ENCODE assay signal across 8 cellular contexts in genomic region chr12:6534914-6535696, GRCh38. TPM values are rescaled to one million over a fixed set of nuclear protein-coding genes. Genes with fewer than 3 reads are reported as not detected.
A peak's percentile ranks its signal among the peaks of the same experiment; 100 is the strongest.
DNase-seq lines count a peak whose midpoint lies in the region; ATAC-seq and TF ChIP-seq lines count a peak whose summit lies in the region.

No MANE protein-coding gene starts in this region.

- peaks cover 35% of the 10 kb centered on the region for H3K79me1 ChIP-seq in trophoblast cell (ENCODE audit: low read length)

- H2AK5ac ChIP-seq in trophoblast cell (ENCODE audit: low read length): peak overlapping the region; percentile 39

- H3K9me3 ChIP-seq in trophoblast cell (ENCODE audit: insufficient read depth, low read depth, low read length) (peaks cover 1% of the 10 kb centered on the region), upper lobe of left lung (no peaks in the 10 kb centered on the region)

- WGBS in trophoblast cell (ENCODE audit: extremely low coverage, insufficient coverage, insufficient read length): no CpG with 5 or more reads among the region's 55 CpGs
- WGBS in upper lobe of left lung, 2 donors: 0 to 1% methylated on average over 26 to 40 of the region's 55 CpGs

- peak overlapping the region; percentile 63 for H4K8ac ChIP-seq in trophoblast cell (ENCODE audit: low read depth, low read length)

- H4K12ac ChIP-seq in trophoblast cell (ENCODE audit: low read depth, low read length): peak overlapping the region; percentile 23

- peaks cover 16 to 28% of the 10 kb centered on the region in 2 experiments for H3K4me1 ChIP-seq in trophoblast cell (ENCODE audit: control insufficient read depth in 1 of 2, insufficient read depth in 2 of 2, low read length in 2 of 2)
- H3K4me1 ChIP-seq in upper lobe of left lung: peaks cover 43 to 61% (median 57%) of the 10 kb centered on the region in 4 donors

- H2AFZ ChIP-seq in trophoblast cell (ENCODE audit: insufficient read depth, low read length, poor library complexity): no peak overlapping the region

- peak in 1 of 4 donors; percentile 55 for TF ChIP-seq EP300 in upper lobe of left lung (IDR thresholded peaks at IDR 0.05)

- H3K4me3 ChIP-seq in AG09309 (ENCODE audit: control insufficient read depth, low read depth, low read length) (peak overlapping the region; percentile 99), trophoblast cell (ENCODE audit: low read depth, low read length) (peak overlapping the region; percentile 96), upper lobe of left lung (peak overlapping the region; percentile 66 to 98 (median 86))

- DNase-seq in AG09309 (ENCODE audit: low read depth): no peak
- peak; percentile 73 for DNase-seq in KBM-7
- peak; percentile 43 for DNase-seq in activated naive CD8-positive, alpha-beta T cell treated with anti-CD3 and anti-CD28 coated beads, Interleukin-2, amount 50 U/mL, for 16 hours (ENCODE audit: low read depth, low spot score)
- peak; percentile 95 for DNase-seq in cardiac septum (ENCODE audit: low spot score)
- DNase-seq in trophoblast cell: peak; percentile 78 to 80
- DNase-seq in upper lobe of left lung: peak; percentile 91 to 93

- ATAC-seq in GM19023 (IDR thresholded peaks at IDR 0.05; ENCODE audit: unreplicated experiment): peak; percentile 4
- ATAC-seq in SK-N-SH treated with all-trans-retinoic acid at 6 μM for 48 hours: peak; percentile 0
- ATAC-seq in upper lobe of left lung (ENCODE audit: low FRiP score in 2 of 2): peak; percentile 67 to 72

- peak overlapping the region; percentile 95 for H3K4ac ChIP-seq in trophoblast cell (ENCODE audit: low read depth, low read length)

- intact Hi-C loops in cardiac septum (cut with DNase I): loop anchor here (2.0 to 5.0 kb wide), 3 partner anchors 42 to 198 kb away; partner anchors contain the start of genes MRPL51 and VAMP1

- TF ChIP-seq POLR2A in upper lobe of left lung (IDR thresholded peaks at IDR 0.05): peak in 1 of 4 donors; percentile 21

- peak overlapping the region; percentile 7 for H2BK12ac ChIP-seq in trophoblast cell (ENCODE audit: low read length)

- peak overlapping the region; percentile 93 for H3K27ac ChIP-seq in trophoblast cell (ENCODE audit: low read depth, low read length)
- peak overlapping the region; percentile 93 to 99 (median 97) for H3K27ac ChIP-seq in upper lobe of left lung

- H2BK120ac ChIP-seq in trophoblast cell (ENCODE audit: insufficient read depth, low read length, poor library complexity): peak overlapping the region; percentile 83

- H3K23ac ChIP-seq in trophoblast cell (ENCODE audit: low read length): no peak overlapping the region

- peak overlapping the region; percentile 76 for H4K91ac ChIP-seq in trophoblast cell (ENCODE audit: low read depth, low read length)

- H3K27me3 ChIP-seq in trophoblast cell (ENCODE audit: insufficient read depth, low read length): no peaks in the 10 kb centered on the region
- no peaks in the 10 kb centered on the region for H3K27me3 ChIP-seq in upper lobe of left lung

- peak overlapping the region; percentile 93 for H2BK5ac ChIP-seq in trophoblast cell (ENCODE audit: low read depth, low read length, poor library complexity)

- peak overlapping the region; percentile 84 for H3K14ac ChIP-seq in trophoblast cell (ENCODE audit: low read length)

- no peak for TF ChIP-seq CTCF in AG09309 (IDR thresholded peaks at IDR 0.05; ENCODE audit: control insufficient read depth, insufficient read depth, low read depth, low read length, missing control alignments)
- TF ChIP-seq CTCF in upper lobe of left lung (IDR thresholded peaks at IDR 0.05): peak in 2 of 6 experiments; percentile 4 to 18

- peaks cover 45 to 49% of the 10 kb centered on the region in 2 experiments for H3K36me3 ChIP-seq in trophoblast cell (ENCODE audit: control insufficient read depth in 1 of 2, insufficient read depth in 2 of 2, low read length in 2 of 2)
- peaks cover 13 to 59% (median 42%) of the 10 kb centered on the region in 4 donors for H3K36me3 ChIP-seq in upper lobe of left lung

- peaks cover 22% of the 10 kb centered on the region for H3K79me2 ChIP-seq in trophoblast cell (ENCODE audit: control insufficient read depth, insufficient read depth, low read length, poor library complexity)

- peak overlapping the region; percentile 76 for H3K4me2 ChIP-seq in trophoblast cell (ENCODE audit: low read length)

- peak overlapping the region; percentile 89 for H3K18ac ChIP-seq in trophoblast cell (ENCODE audit: low read length)

- peak overlapping the region; percentile 98 for H3K9ac ChIP-seq in trophoblast cell (ENCODE audit: low read length)

- in situ Hi-C loops in KBM-7 (cut with MboI; ENCODE audit: low pct_unique_long_range_greater_than_20kb, low sequenced_read_pairs): no loop called here

TF ChIP-seq in SK-N-SH treated with all-trans-retinoic acid at 6 μM for 48 hours, 23 proteins besides CTCF, POLR2A, EP300 and RAD21:
- no peak for TF ChIP-seq CSRNP3 (CRISPR knock-in tag; IDR thresholded peaks at IDR 0.05)
- 0 out of 2 replicates have a peak, but pooled peaks have one; percentile 12 for TF ChIP-seq ZNF8 (CRISPR knock-in tag; IDR thresholded peaks at IDR 0.05)

RNA-seq across cellular contexts. Expression of gene GAPDH, which starts 0.8 kb away (rescaled TPM):
- total RNA-seq in cardiac septum (4,827 TPM), upper lobe of left lung (1,000 to 10,000 TPM in 3 of 6 donors, 100 to 1,000 TPM in 3; 442 to 1,402 (median 931) TPM)
- 5,061 and 5,152 TPM in 2 replicates for polyA plus RNA-seq in trophoblast cell (2013)

RNA-seq across cellular contexts. Expression of gene IFFO1, which starts 20.7 kb away (rescaled TPM):
- total RNA-seq in cardiac septum (24.8 TPM), upper lobe of left lung (100 to 1,000 TPM in 1 of 6 donors, 10 to 100 TPM in 5; 13.3 to 108 (median 32.0) TPM)
- 5.1 and 5.3 TPM in 2 replicates for polyA plus RNA-seq in trophoblast cell (2013)

RNA-seq across cellular contexts. Expression of gene NOP2, which starts 33.0 kb away (rescaled TPM):
- total RNA-seq in cardiac septum (18.5 TPM), upper lobe of left lung (10 to 100 TPM; 19.4 to 49.2 (median 36.6) TPM)
- polyA plus RNA-seq in trophoblast cell (2013): 47.1 and 49.3 TPM in 2 replicates

RNA-seq across cellular contexts. Expression of gene NCAPD2, which starts 41.2 kb away (rescaled TPM):
- total RNA-seq in cardiac septum: 12.0 TPM
- 39.3 and 41.7 TPM in 2 replicates for polyA plus RNA-seq in trophoblast cell (2013)
- total RNA-seq in upper lobe of left lung: 10 to 100 TPM; 15.4 to 43.0 (median 25.5) TPM

RNA-seq across cellular contexts. Expression of gene MRPL51, which starts 42.0 kb away (rescaled TPM):
- total RNA-seq in cardiac septum (174 TPM), upper lobe of left lung (100 to 1,000 TPM in 2 of 6 donors, 10 to 100 TPM in 4; 40.1 to 125 (median 67.2) TPM)
- polyA plus RNA-seq in trophoblast cell (2013): 534 and 575 TPM in 2 replicates

Comparison
In these comparisons a context has a peak if more than half of its experiments do, and no peak if none do; other contexts are left out.
1. ATAC-seq: peak in every context shown above with its lines; median percentile 70 in upper lobe of left lung; 4 in GM19023; 0 in SK-N-SH treated with all-trans-retinoic acid at 6 μM for 48 hours.